ENCODE assay signal across 2 cellular contexts in genomic region chr1:32769524-32770220, GRCh38.
TF ChIP-seq lines count a peak whose summit lies in the region.

No MANE protein-coding gene starts in this region.

TF ChIP-seq in A549, 52 proteins besides CTCF, POLR2A, EP300 and RAD21 (continued from another document):
- no peak for TF ChIP-seq MYC (IDR thresholded peaks at IDR 0.05; ENCODE audit: borderline replicate concordance, low read length)
- no peak for TF ChIP-seq TP53 (CRISPR knock-in tag; IDR thresholded peaks at IDR 0.05)
- TF ChIP-seq HES2 (IDR thresholded peaks at IDR 0.05): no peak
- TF ChIP-seq, protein P1, sequence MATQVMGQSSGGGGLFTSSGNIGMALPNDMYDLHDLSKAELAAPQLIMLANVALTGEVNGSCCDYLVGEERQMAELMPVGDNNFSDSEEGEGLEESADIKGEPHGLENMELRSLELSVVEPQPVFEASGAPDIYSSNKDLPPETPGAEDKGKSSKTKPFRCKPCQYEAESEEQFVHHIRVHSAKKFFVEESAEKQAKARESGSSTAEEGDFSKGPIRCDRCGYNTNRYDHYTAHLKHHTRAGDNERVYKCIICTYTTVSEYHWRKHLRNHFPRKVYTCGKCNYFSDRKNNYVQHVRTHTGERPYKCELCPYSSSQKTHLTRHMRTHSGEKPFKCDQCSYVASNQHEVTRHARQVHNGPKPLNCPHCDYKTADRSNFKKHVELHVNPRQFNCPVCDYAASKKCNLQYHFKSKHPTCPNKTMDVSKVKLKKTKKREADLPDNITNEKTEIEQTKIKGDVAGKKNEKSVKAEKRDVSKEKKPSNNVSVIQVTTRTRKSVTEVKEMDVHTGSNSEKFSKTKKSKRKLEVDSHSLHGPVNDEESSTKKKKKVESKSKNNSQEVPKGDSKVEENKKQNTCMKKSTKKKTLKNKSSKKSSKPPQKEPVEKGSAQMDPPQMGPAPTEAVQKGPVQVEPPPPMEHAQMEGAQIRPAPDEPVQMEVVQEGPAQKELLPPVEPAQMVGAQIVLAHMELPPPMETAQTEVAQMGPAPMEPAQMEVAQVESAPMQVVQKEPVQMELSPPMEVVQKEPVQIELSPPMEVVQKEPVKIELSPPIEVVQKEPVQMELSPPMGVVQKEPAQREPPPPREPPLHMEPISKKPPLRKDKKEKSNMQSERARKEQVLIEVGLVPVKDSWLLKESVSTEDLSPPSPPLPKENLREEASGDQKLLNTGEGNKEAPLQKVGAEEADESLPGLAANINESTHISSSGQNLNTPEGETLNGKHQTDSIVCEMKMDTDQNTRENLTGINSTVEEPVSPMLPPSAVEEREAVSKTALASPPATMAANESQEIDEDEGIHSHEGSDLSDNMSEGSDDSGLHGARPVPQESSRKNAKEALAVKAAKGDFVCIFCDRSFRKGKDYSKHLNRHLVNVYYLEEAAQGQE (IDR thresholded peaks at IDR 0.05): no peak
- TF ChIP-seq SREBF2 (IDR thresholded peaks at IDR 0.05): no peak
- TF ChIP-seq, protein P2, sequence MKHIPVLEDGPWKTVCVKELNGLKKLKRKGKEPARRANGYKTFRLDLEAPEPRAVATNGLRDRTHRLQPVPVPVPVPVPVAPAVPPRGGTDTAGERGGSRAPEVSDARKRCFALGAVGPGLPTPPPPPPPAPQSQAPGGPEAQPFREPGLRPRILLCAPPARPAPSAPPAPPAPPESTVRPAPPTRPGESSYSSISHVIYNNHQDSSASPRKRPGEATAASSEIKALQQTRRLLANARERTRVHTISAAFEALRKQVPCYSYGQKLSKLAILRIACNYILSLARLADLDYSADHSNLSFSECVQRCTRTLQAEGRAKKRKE (CRISPR knock-in tag; IDR thresholded peaks at IDR 0.05; ENCODE audit: low read depth): no peak
- TF ChIP-seq ZSCAN20 (CRISPR knock-in tag; IDR thresholded peaks at IDR 0.05): no peak
- TF ChIP-seq RCOR1 (IDR thresholded peaks at IDR 0.05; ENCODE audit: low read depth, low read length): no peak
- TF ChIP-seq, protein P3, sequence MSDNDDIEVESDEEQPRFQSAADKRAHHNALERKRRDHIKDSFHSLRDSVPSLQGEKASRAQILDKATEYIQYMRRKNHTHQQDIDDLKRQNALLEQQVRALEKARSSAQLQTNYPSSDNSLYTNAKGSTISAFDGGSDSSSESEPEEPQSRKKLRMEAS (IDR thresholded peaks at IDR 0.05): peak; percentile 75
- no peak for TF ChIP-seq JUNB (IDR thresholded peaks at IDR 0.05)
- no peak for TF ChIP-seq RFX5 (IDR thresholded peaks at IDR 0.05)
- no peak for TF ChIP-seq RNF2 (IDR thresholded peaks at IDR 0.05; ENCODE audit: borderline replicate concordance, low read depth)
- TF ChIP-seq MAFK (IDR thresholded peaks at IDR 0.05; ENCODE audit: partially characterized antibody): no peak
- TF ChIP-seq CEBPB (IDR thresholded peaks at IDR 0.05): no peak
- TF ChIP-seq KDM1A (IDR thresholded peaks at IDR 0.05; ENCODE audit: low read depth): no peak
- no peak for TF ChIP-seq CBX8 (IDR thresholded peaks at IDR 0.05)
- no peak for TF ChIP-seq RARB (CRISPR knock-in tag; IDR thresholded peaks at IDR 0.05)
- TF ChIP-seq, protein P4, sequence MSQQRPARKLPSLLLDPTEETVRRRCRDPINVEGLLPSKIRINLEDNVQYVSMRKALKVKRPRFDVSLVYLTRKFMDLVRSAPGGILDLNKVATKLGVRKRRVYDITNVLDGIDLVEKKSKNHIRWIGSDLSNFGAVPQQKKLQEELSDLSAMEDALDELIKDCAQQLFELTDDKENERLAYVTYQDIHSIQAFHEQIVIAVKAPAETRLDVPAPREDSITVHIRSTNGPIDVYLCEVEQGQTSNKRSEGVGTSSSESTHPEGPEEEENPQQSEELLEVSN (IDR thresholded peaks at IDR 0.05; ENCODE audit: borderline replicate concordance, low read depth): peak; percentile 74
- TF ChIP-seq, protein P5, sequence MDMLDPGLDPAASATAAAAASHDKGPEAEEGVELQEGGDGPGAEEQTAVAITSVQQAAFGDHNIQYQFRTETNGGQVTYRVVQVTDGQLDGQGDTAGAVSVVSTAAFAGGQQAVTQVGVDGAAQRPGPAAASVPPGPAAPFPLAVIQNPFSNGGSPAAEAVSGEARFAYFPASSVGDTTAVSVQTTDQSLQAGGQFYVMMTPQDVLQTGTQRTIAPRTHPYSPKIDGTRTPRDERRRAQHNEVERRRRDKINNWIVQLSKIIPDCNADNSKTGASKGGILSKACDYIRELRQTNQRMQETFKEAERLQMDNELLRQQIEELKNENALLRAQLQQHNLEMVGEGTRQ (IDR thresholded peaks at IDR 0.05): no peak
- TF ChIP-seq FOXS1 (CRISPR knock-in tag; IDR thresholded peaks at IDR 0.05): no peak

TF ChIP-seq in HCT116, 20 proteins besides CTCF, POLR2A, EP300 and RAD21 (continued from another document):
- TF ChIP-seq, protein P1 (IDR thresholded peaks at IDR 0.05; ENCODE audit: low read depth): no peak
